ENCODE assay signal across 22 cellular contexts in the genomic region with DNA sequence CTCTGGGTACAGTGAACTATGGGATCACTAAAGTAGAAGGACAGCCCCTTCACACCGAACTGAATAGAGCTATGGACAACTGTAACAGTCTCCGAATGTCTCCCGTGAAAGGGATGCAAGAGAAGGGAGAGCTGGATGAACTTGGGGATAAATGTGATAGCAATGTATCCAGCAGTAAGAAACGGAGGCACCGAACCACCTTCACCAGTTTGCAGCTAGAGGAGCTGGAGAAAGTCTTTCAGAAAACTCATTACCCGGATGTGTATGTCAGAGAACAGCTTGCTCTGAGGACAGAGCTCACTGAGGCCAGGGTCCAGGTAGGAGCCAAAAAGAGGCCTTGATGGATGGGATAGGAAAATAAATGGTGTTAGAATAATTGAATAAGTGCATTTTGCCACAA. TPM values are rescaled to one million over a fixed set of nuclear protein-coding genes. Genes with fewer than 3 reads are reported as not detected.
DNase-seq lines count a peak whose midpoint lies in the region; ATAC-seq, FAIRE-seq and TF ChIP-seq lines count a peak whose summit lies in the region.
"Had no signal": no experiment of that assay in that cellular context is flagged by ENCODE, and none has a peak within 500 bp of the region (broad histone marks: within the 10 kb centered on the region; RNA-seq: fewer than 3 reads in every experiment).

No MANE protein-coding gene starts in this region.

- TF ChIP-seq CTCF in A549 (IDR thresholded peaks at IDR 0.05) (no peak), HEK293 (tag by site-specific recombination; IDR thresholded peaks at IDR 0.05) (no peak), choroid plexus epithelial cell (conservative IDR thresholded peaks at IDR 0.05; ENCODE audit: low read depth, low read length) (no peak), mammary epithelial cell (conservative IDR thresholded peaks at IDR 0.05 in 1 of 2, IDR thresholded peaks at IDR 0.05 in 1 of 2; ENCODE audit: extremely low read depth in 1 of 2, insufficient read depth in 1 of 2, low read depth in 1 of 2, low read length in 2 of 2) (no peak)

- peaks cover 0 to 3% of the 10 kb centered on the region in 2 experiments; a peak in 2 of 3 replicates for H3K36me3 ChIP-seq in HEK293 (ENCODE audit: control insufficient read depth in 2 of 2, insufficient read depth in 1 of 2, low read length in 2 of 2)
- H3K36me3 ChIP-seq in SJCRH30, result peaks cover 12% of the 10 kb centered on the region; the same call in 1 of the 2 replicates
- no peaks in the 10 kb centered on the region for H3K36me3 ChIP-seq in mammary epithelial cell (ENCODE audit: insufficient read depth, low read length)

- H2AFZ ChIP-seq in mammary epithelial cell (ENCODE audit: low read depth, low read length), result no peak overlapping the region

- TF ChIP-seq RAD21 in A549 (conservative IDR thresholded peaks at IDR 0.05 in 1 of 2, IDR thresholded peaks at IDR 0.05 in 1 of 2), result no peak

- no peaks in the 10 kb centered on the region for H3K36me3 Mint-ChIP-seq in activated CD4-positive, alpha-beta memory T cell treated with anti-CD3 and anti-CD28 coated beads for 36 hours
- H3K36me3 Mint-ChIP-seq: CD8-positive, alpha-beta T cell; IgD-negative memory B cell; T-cell had no signal

- H3K27me3 ChIP-seq in SJCRH30 (no peaks in the 10 kb centered on the region), mammary epithelial cell (ENCODE audit: insufficient read depth, low read length) (peaks cover 34% of the 10 kb centered on the region)

- WGBS in A549 (ENCODE audit: missing lambda C conversion rate), result 27% methylated on average over 6 of the region's 6 CpGs
- 82% methylated on average over 6 of the region's 6 CpGs for WGBS in mammary epithelial cell (ENCODE audit: low coverage, missing lambda C conversion rate)

- FAIRE-seq in A549 (lab: Jason Lieb, UNC), result no peak
- FAIRE-seq: GM12891 had no signal

- H3K4me3 Mint-ChIP-seq in activated CD4-positive, alpha-beta memory T cell treated with anti-CD3 and anti-CD28 coated beads for 36 hours, result no peak overlapping the region
- H3K4me3 Mint-ChIP-seq: CD8-positive, alpha-beta T cell; IgD-negative memory B cell; T-cell had no signal

- no peak for TF ChIP-seq POLR2A in A549 (IDR thresholded peaks at IDR 0.05; ENCODE audit: low read length)

- intact Hi-C loops in mammary epithelial cell (cut with micrococcal nuclease), result no loop called here
- intact Hi-C loops in activated CD4-positive, alpha-beta memory T cell treated with anti-CD3 and anti-CD28 coated beads for 36 hours (cut with micrococcal nuclease), result no loop called here

- no peaks in the 10 kb centered on the region for H4K20me1 ChIP-seq in mammary epithelial cell (ENCODE audit: insufficient read depth, low read length)

- H3K27ac Mint-ChIP-seq in activated CD4-positive, alpha-beta memory T cell treated with anti-CD3 and anti-CD28 coated beads for 36 hours, result no peak overlapping the region
- H3K27ac Mint-ChIP-seq: CD8-positive, alpha-beta T cell; IgD-negative memory B cell; T-cell had no signal

- H3K4me2 ChIP-seq in A549 (peak overlapping the region; percentile 95), mammary epithelial cell (ENCODE audit: insufficient read depth, low read depth, low read length) (no peak overlapping the region)

- H3K4me1 ChIP-seq in A549 (no peaks in the 10 kb centered on the region), HEK293 (ENCODE audit: control insufficient read depth, insufficient read depth, low read length) (no peaks in the 10 kb centered on the region), SJCRH30 (peaks cover 14% of the 10 kb centered on the region), mammary epithelial cell (ENCODE audit: insufficient read depth, low read length) (peaks cover 5% of the 10 kb centered on the region)

- H3K79me2 ChIP-seq in mammary epithelial cell (ENCODE audit: insufficient read depth, low read length), result no peaks in the 10 kb centered on the region

- H3K9me3 ChIP-seq in A549 (no peaks in the 10 kb centered on the region), HEK293 (ENCODE audit: control insufficient read depth, insufficient read depth, low read depth, low read length) (no peaks in the 10 kb centered on the region), SJCRH30 (replicated peaks) (no peaks in the 10 kb centered on the region), mammary epithelial cell (replicated peaks; ENCODE audit: insufficient read depth, low read length) (peaks cover 7% of the 10 kb centered on the region)

- peak in 1 of 2 experiments; percentile 10; a peak in 1 of 6 replicates for ATAC-seq in A549
- ATAC-seq in HG03565 (IDR thresholded peaks at IDR 0.05; ENCODE audit: unreplicated experiment), result no peak
- ATAC-seq: CD8-positive, alpha-beta T cell; Panc1; SK-N-SH treated with all-trans-retinoic acid at 6 μM for 48 hours; T-cell had no signal

- no peak for TF ChIP-seq EP300 in A549 (IDR thresholded peaks at IDR 0.05)

- in situ Hi-C loops in mammary epithelial cell (cut with MboI; ENCODE audit: low sequenced_read_pairs in 2 of 2), result no loop called here

- POLR2A ChIA-PET in A549 (lab: Yijun Ruan, JAX), result no interaction called here
- POLR2A ChIA-PET in HEK293 (lab: Yijun Ruan, JAX), result no interaction called here
- POLR2A ChIA-PET in activated CD4-positive, alpha-beta memory T cell treated with anti-CD3 and anti-CD28 coated beads for 36 hours (lab: Charles Lee), result no interaction called here

- H3K9ac ChIP-seq in mammary epithelial cell (ENCODE audit: insufficient read depth, low read length), result no peak overlapping the region

- dilution Hi-C loops in mammary epithelial cell (cut with HindIII; ENCODE audit: low sequenced_read_pairs), result no loop called here

- H3K9me3 Mint-ChIP-seq in activated CD4-positive, alpha-beta memory T cell treated with anti-CD3 and anti-CD28 coated beads for 36 hours, result no peaks in the 10 kb centered on the region
- H3K9me3 Mint-ChIP-seq: CD8-positive, alpha-beta T cell; IgD-negative memory B cell; T-cell had no signal

- H3K27ac ChIP-seq in A549 (peak overlapping the region; percentile 63 to 68), HEK293 (ENCODE audit: extremely low read depth, low read depth, low read length) (no peak overlapping the region), SJCRH30 (peak overlapping the region; percentile 78), mammary epithelial cell (ENCODE audit: insufficient read depth, low read depth, low read length) (no peak overlapping the region)

- peaks cover 29% of the 10 kb centered on the region for H3K27me3 Mint-ChIP-seq in activated CD4-positive, alpha-beta memory T cell treated with anti-CD3 and anti-CD28 coated beads for 36 hours

- H3K4me3 ChIP-seq in A549 (peak overlapping the region; percentile 24; the same call in 2 of the 3 replicates), HEK293 (ENCODE audit: low read depth, low read length) (no peak overlapping the region), SJCRH30 (peak overlapping the region; percentile 37), choroid plexus epithelial cell (ENCODE audit: low read depth, low read length) (no peak overlapping the region), mammary epithelial cell (replicated peaks in 1 of 3; ENCODE audit: insufficient read depth in 1 of 3, low read depth in 2 of 3, low read length in 3 of 3) (no peak overlapping the region)

- no TSS peak for BruUV-seq in mammary epithelial cell (replicated peaks; lab: Mats Ljungman, UMichigan)

- peaks cover 7% of the 10 kb centered on the region for H3K4me1 Mint-ChIP-seq in activated CD4-positive, alpha-beta memory T cell treated with anti-CD3 and anti-CD28 coated beads for 36 hours (ENCODE audit: low read depth)

- DNase-seq in A549 (ENCODE audit: low read depth in 1 of 2, low spot score in 1 of 2) (peak in 1 of 2 experiments; percentile 43), SJCRH30 (peak; percentile 29 to 65), choroid plexus epithelial cell (ENCODE audit: low read depth) (peak; percentile 16), NCI-H1436 treated with DMSO at 0.1 percent for 48 hours (lab: John Stamatoyannopoulos, UW) (no peak), mammary epithelial cell (no peak)
- DNase-seq in activated CD4-positive, alpha-beta memory T cell treated with anti-CD3 and anti-CD28 coated beads for 36 hours, result no peak
- DNase-seq: CD8-positive, alpha-beta T cell; Karpas-422; NCI-H1048; NCI-H1436; NCI-H2029 treated with DMSO at 0.1 percent for 48 hours; NCI-H510A; T-cell had no signal

- CTCF ChIA-PET in A549 (lab: Yijun Ruan, JAX) (interaction anchor here (1.1 kb wide), 1 partner anchor 12 kb away, joined by 3 read pairs; no protein-coding TSS in a partner anchor), HEK293 (lab: Yijun Ruan, JAX) (interaction anchor here (0.5 to 0.6 kb wide), 2 partner anchors 100 to 137 kb away, joined by 3 to 4 read pairs; no protein-coding TSS in a partner anchor), mammary epithelial cell (lab: Charles Lee; ENCODE audit: low non-redundant PET) (no interaction called here)
- CTCF ChIA-PET in activated CD4-positive, alpha-beta memory T cell treated with anti-CD3 and anti-CD28 coated beads for 36 hours (lab: Charles Lee), result no interaction called here

TF ChIP-seq in A549, 52 proteins besides CTCF, POLR2A, EP300 and RAD21 (continues in another document):
- TF ChIP-seq FOSB (CRISPR knock-in tag; IDR thresholded peaks at IDR 0.05), result no peak
- no peak for TF ChIP-seq NFE2L2 (conservative IDR thresholded peaks at IDR 0.05; ENCODE audit: low read length)
- TF ChIP-seq RCOR1 (IDR thresholded peaks at IDR 0.05; ENCODE audit: low read depth, low read length), result no peak
- TF ChIP-seq CBX8 (IDR thresholded peaks at IDR 0.05), result no peak
- no peak for TF ChIP-seq ZC3H11A (IDR thresholded peaks at IDR 0.05)
- TF ChIP-seq EHF (CRISPR knock-in tag; IDR thresholded peaks at IDR 0.05), result no peak

TF ChIP-seq in HEK293, 187 proteins besides CTCF, POLR2A, EP300 and RAD21 (continues in another document):
- peak; percentile 63; the same call in 1 of the 2 replicates for TF ChIP-seq PRDM1 (tag by site-specific recombination; IDR thresholded peaks at IDR 0.05)

RNA-seq across cellular contexts. Expression of a gene that starts 3.5 kb away (rescaled TPM):
- polyA plus RNA-seq in A549 (2011; rRNA removed), result 6.0 and 6.4 TPM in 2 replicates
- polyA plus RNA-seq in A549 (2012; cell fraction: cytosol; rRNA removed), result 3.6 and 4.0 TPM in 2 replicates
- 2.2 TPM in 2 replicates for polyA plus RNA-seq in A549 (2012; cell fraction: nucleus; rRNA removed)
- polyA plus RNA-seq in A549 (2017; fragmentation: RNase III; extraction: RNeasy Plus Mini Kit Qiagen cat#74134 plus additional on column Dnase treatment), result 4.4 to 7.1 TPM (median 5.9 TPM) in 3 replicates
- 5.0 and 5.6 TPM in 2 replicates for polyA minus RNA-seq in A549 (2011; rRNA and poly(A)+ RNA removed)
- total RNA-seq in SJCRH30 (2014; rRNA removed; shearing (Covaris generic)), result 10.5 and 11.2 TPM in 2 replicates
- total RNA-seq in mammary epithelial cell, result not detected
- polyA plus RNA-seq in mammary epithelial cell, result not detected
- not detected for polyA minus RNA-seq in mammary epithelial cell
- not detected for total RNA-seq in activated CD4-positive, alpha-beta memory T cell treated with anti-CD3 and anti-CD28 coated beads for 36 hours
- total RNA-seq: A172; CD8-positive, alpha-beta T cell; MCF 10A; T-cell had no signal
- polyA plus RNA-seq: BJ, IgD-negative memory B cell had no signal

Comparison
In these comparisons a context has a peak if more than half of its experiments do, and no peak if none do; other contexts are left out.
1. DNase-seq: peak in SJCRH30 (2 of 2) and choroid plexus epithelial cell (single experiment); none in NCI-H1436 treated with DMSO at 0.1 percent for 48 hours (single experiment), mammary epithelial cell (single experiment) and activated CD4-positive, alpha-beta memory T cell treated with anti-CD3 and anti-CD28 coated beads for 36 hours (single experiment).
2. H3K27ac ChIP-seq: peak in A549 (2 of 2) and SJCRH30 (single experiment); none in HEK293 (single experiment) and mammary epithelial cell (single experiment).
3. H3K4me3 ChIP-seq: peak in A549 (single experiment) and SJCRH30 (single experiment); none in HEK293 (single experiment), choroid plexus epithelial cell (single experiment) and mammary epithelial cell (0 of 3).
4. RNA of a gene that starts 3.5 kb away (total RNA-seq): 10.5 to 11.2 TPM in SJCRH30; not detected in mammary epithelial cell and not detected in activated CD4-positive, alpha-beta memory T cell treated with anti-CD3 and anti-CD28 coated beads for 36 hours; every median in the first group is over 10 times any median in the second.
5. CTCF ChIA-PET loops: an anchor here in A549 (1.1 kb wide) and HEK293 (0.5 to 0.6 kb wide); none called in mammary epithelial cell and activated CD4-positive, alpha-beta memory T cell treated with anti-CD3 and anti-CD28 coated beads for 36 hours.